In the genomic region with DNA sequence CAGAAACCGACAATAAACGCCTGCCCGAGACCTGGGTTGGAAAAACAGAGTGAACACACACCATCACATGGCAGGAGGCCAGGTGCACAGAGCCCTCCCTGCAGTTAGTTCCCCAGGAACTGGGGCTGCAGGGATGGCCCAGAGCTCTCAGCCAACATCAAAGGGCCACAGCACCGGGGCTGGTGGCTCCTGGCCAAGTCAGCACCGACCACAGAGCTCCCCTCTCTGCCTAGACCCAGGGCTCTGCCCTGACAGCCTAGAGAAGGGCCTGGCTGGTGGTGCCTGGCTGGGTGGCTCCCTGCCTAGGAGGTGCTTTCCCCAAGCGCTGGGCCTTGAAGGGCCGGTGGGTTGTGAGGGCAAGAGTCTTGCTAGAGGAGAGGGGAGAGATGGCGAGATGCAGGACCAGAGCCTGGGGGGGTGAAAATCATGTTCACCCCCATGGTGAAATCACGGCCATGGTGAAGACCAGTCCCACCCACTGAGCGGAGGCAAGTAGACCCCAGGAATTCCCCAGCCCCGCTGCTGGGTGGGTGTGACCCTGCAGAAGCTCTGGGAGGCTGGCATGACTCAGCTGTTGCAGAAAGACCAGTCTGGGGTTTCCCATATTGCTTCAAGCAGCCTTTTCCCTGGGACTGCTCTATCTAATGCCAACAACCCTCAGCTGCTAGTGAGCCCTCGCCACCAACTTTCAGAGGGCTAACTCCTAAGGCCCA, we compare ENCODE assay signal across 8 cellular contexts.
DNase-seq lines count a peak whose midpoint lies in the region; ATAC-seq and TF ChIP-seq lines count a peak whose summit lies in the region.

No MANE protein-coding gene starts in this region.

- DNase-seq in NCI-H1694 (lab: John Stamatoyannopoulos, UW) (peak; percentile 11), NCI-H1694 treated with DMSO at 0.1 percent for 48 hours (lab: John Stamatoyannopoulos, UW) (no peak), T1000 (lab: John Stamatoyannopoulos, UW) (peak; percentile 59), choroid plexus epithelial cell (ENCODE audit: low read depth) (peak; percentile 92), skeletal muscle cell (ENCODE audit: low read depth) (peak; percentile 74), NCI-H187 treated with DMSO at 0.1 percent for 48 hours (lab: John Stamatoyannopoulos, UW) (no peak)

- TF ChIP-seq CTCF in choroid plexus epithelial cell (conservative IDR thresholded peaks at IDR 0.05; ENCODE audit: low read depth, low read length): no peak

- no peak overlapping the region for H3K4me3 ChIP-seq in choroid plexus epithelial cell (ENCODE audit: low read depth, low read length)
- H3K4me3 ChIP-seq in skeletal muscle cell (ENCODE audit: low read depth, low read length): no peak overlapping the region

- ATAC-seq in HG03342 (IDR thresholded peaks at IDR 0.05; ENCODE audit: unreplicated experiment) (peak; percentile 30), HG03571 (IDR thresholded peaks at IDR 0.05; ENCODE audit: unreplicated experiment) (no peak)

Comparison
In these comparisons a context has a peak if more than half of its experiments do, and no peak if none do; other contexts are left out.
1. DNase-seq: peak in NCI-H1694 (single experiment), T1000 (single experiment), choroid plexus epithelial cell (single experiment) and skeletal muscle cell (single experiment); none in NCI-H1694 treated with DMSO at 0.1 percent for 48 hours (single experiment) and NCI-H187 treated with DMSO at 0.1 percent for 48 hours (single experiment).